Comparison of ENCODE assay signal across 12 cellular contexts in the genomic region with DNA sequence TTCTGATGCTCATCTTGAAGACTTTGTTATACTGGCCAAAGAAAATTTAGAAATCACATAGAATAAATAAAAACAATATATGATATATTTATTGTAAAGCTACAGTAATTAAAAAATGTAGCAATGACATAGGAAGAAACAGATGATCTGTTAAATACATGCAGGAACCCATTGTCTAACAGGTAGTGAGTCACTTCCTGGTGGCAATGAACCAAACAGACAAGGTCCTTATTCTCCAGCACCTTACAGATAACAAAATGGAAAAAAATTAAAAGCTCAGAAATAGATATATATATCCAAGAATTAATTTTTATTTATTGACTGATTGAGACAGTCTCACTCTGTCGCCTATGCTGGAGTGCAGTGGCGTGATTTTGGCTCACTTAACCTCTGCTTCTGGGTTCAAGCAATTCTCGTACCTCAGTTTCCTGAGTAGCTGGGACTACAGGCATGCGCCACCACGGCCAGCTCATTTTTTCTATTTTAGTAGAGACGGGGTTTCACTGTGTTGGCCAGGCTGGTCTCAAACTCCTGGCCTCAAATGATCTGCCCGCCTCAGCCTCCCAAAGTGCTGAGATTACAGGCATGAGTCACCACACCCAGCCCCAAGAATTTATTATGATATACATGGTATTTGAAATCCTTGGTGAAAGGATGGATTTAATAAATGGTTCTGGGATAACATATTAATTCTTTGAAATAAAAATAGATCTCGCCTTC. TPM values are rescaled to one million over a fixed set of nuclear protein-coding genes. Genes with fewer than 3 reads are reported as not detected.
DNase-seq lines count a peak whose midpoint lies in the region; ATAC-seq, FAIRE-seq and TF ChIP-seq lines count a peak whose summit lies in the region.
"Had no signal": no experiment of that assay in that cellular context is flagged by ENCODE, and none has a peak within 500 bp of the region (broad histone marks: within the 10 kb centered on the region; RNA-seq: fewer than 3 reads in every experiment).

No MANE protein-coding gene starts in this region.

- H3K4me3 ChIP-seq in astrocyte (ENCODE audit: insufficient read depth, low read depth, low read length) = no peak overlapping the region
- H3K4me3 ChIP-seq in mucosa of descending colon = no peak overlapping the region

- H3K4me3 Mint-ChIP-seq in activated CD4-positive, alpha-beta T cell treated with anti-CD3 and anti-CD28 coated beads, Interleukin-2, amount 10 ng/mL, durations not matched to agents 7 days and 5 days = no peak overlapping the region
- no peak overlapping the region for H3K4me3 Mint-ChIP-seq in astrocyte (ENCODE audit: unreplicated experiment)
- H3K4me3 Mint-ChIP-seq: memory B cell had no signal

- H3K4me1 ChIP-seq in astrocyte (ENCODE audit: insufficient read depth, low read length) (peaks cover 28% of the 10 kb centered on the region), mucosa of descending colon (ENCODE audit: low read depth) (peaks cover 16% of the 10 kb centered on the region)

- H3K27ac Mint-ChIP-seq in activated CD4-positive, alpha-beta T cell treated with anti-CD3 and anti-CD28 coated beads, Interleukin-2, amount 10 ng/mL, durations not matched to agents 7 days and 5 days = no peak overlapping the region
- H3K27ac Mint-ChIP-seq in astrocyte (ENCODE audit: unreplicated experiment) = no peak overlapping the region
- H3K27ac Mint-ChIP-seq: memory B cell, progenitor cell of endocrine pancreas had no signal

- FAIRE-seq in astrocyte (lab: Jason Lieb, UNC) = no peak

- intact Hi-C loops in mucosa of descending colon (cut with DNase I, micrococcal nuclease) = no loop called here

- no peaks in the 10 kb centered on the region for H3K36me3 ChIP-seq in astrocyte (ENCODE audit: insufficient read depth, low read length)
- H3K36me3 ChIP-seq in mucosa of descending colon (ENCODE audit: low read depth) = no peaks in the 10 kb centered on the region

- peak overlapping the region; percentile 6 for H3K4me2 ChIP-seq in astrocyte (ENCODE audit: low read length)

- TF ChIP-seq CTCF in astrocyte (IDR thresholded peaks at IDR 0.05; ENCODE audit: insufficient read depth, low read depth, low read length) (no peak), mucosa of descending colon (IDR thresholded peaks at IDR 0.05) (no peak)

- peak; percentile 17 to 30 for DNase-seq in activated CD4-positive, alpha-beta T cell treated with anti-CD3 and anti-CD28 coated beads, Interleukin-2, amount 50 U/mL, for 48 hours
- no peak for DNase-seq in activated CD4-positive, alpha-beta T cell treated with anti-CD3 and anti-CD28 coated beads, Interleukin-2, amount 10 ng/mL, durations not matched to agents 7 days and 5 days
- DNase-seq in NCI-H226 = peak; percentile 54
- peak; percentile 76 for DNase-seq in astrocyte (ENCODE audit: low read depth)
- DNase-seq in mucosa of descending colon = peak in 1 of 3 donors; percentile 39
- DNase-seq in dedifferentiated amniotic fluid mesenchymal stem cell (ENCODE audit: extremely low spot score) = no peak
- DNase-seq in foreskin melanocyte = no peak
- DNase-seq: anterior cingulate cortex, NCI-H1092 had no signal

- peak; percentile 79 for ATAC-seq in mucosa of descending colon
- no peak for ATAC-seq in HG03457 (IDR thresholded peaks at IDR 0.05; ENCODE audit: unreplicated experiment)

- CTCF ChIA-PET in activated CD4-positive, alpha-beta T cell treated with anti-CD3 and anti-CD28 coated beads, Interleukin-2, amount 10 ng/mL, durations not matched to agents 7 days and 5 days (lab: Charles Lee) = interaction anchor here (1.2 to 1.4 kb wide), 2 partner anchors 98 to 145 kb away, joined by 3 to 7 read pairs; no protein-coding TSS in a partner anchor

- H3K9ac ChIP-seq in astrocyte (ENCODE audit: low read length) = no peak overlapping the region

- no peak overlapping the region for H3K27ac ChIP-seq in astrocyte (ENCODE audit: low read depth, low read length)

- no peak overlapping the region for H2AFZ ChIP-seq in astrocyte (ENCODE audit: low read depth, low read length)

- no peaks in the 10 kb centered on the region for H3K27me3 ChIP-seq in astrocyte (ENCODE audit: insufficient read depth, low read length)

- H3K4me1 Mint-ChIP-seq in activated CD4-positive, alpha-beta T cell treated with anti-CD3 and anti-CD28 coated beads, Interleukin-2, amount 10 ng/mL, durations not matched to agents 7 days and 5 days = peaks cover 22% of the 10 kb centered on the region
- H3K4me1 Mint-ChIP-seq in astrocyte (ENCODE audit: low read depth, unreplicated experiment) = peaks cover 8% of the 10 kb centered on the region
- H3K4me1 Mint-ChIP-seq: memory B cell had no signal

- no peaks in the 10 kb centered on the region for H3K27me3 Mint-ChIP-seq in activated CD4-positive, alpha-beta T cell treated with anti-CD3 and anti-CD28 coated beads, Interleukin-2, amount 10 ng/mL, durations not matched to agents 7 days and 5 days
- no peaks in the 10 kb centered on the region for H3K27me3 Mint-ChIP-seq in astrocyte (ENCODE audit: low read depth, unreplicated experiment)
- H3K27me3 Mint-ChIP-seq: memory B cell, progenitor cell of endocrine pancreas had no signal

- H3K9me3 ChIP-seq in astrocyte (ENCODE audit: insufficient read depth, low read depth, low read length) (no peaks in the 10 kb centered on the region), mucosa of descending colon (no peaks in the 10 kb centered on the region)

- peaks cover 30% of the 10 kb centered on the region for H4K20me1 ChIP-seq in astrocyte (ENCODE audit: insufficient read depth, low read length)

- no peaks in the 10 kb centered on the region for H3K36me3 Mint-ChIP-seq in activated CD4-positive, alpha-beta T cell treated with anti-CD3 and anti-CD28 coated beads, Interleukin-2, amount 10 ng/mL, durations not matched to agents 7 days and 5 days (ENCODE audit: low read depth)
- H3K36me3 Mint-ChIP-seq in astrocyte (ENCODE audit: low read depth, unreplicated experiment) = no peaks in the 10 kb centered on the region

- POLR2A ChIA-PET in activated CD4-positive, alpha-beta T cell treated with anti-CD3 and anti-CD28 coated beads, Interleukin-2, amount 10 ng/mL, durations not matched to agents 7 days and 5 days (lab: Charles Lee) = no interaction called here

- peaks cover 98% of the 10 kb centered on the region for H3K79me2 ChIP-seq in astrocyte (ENCODE audit: insufficient read depth, low read length)

- no peaks in the 10 kb centered on the region for H3K9me3 Mint-ChIP-seq in activated CD4-positive, alpha-beta T cell treated with anti-CD3 and anti-CD28 coated beads, Interleukin-2, amount 10 ng/mL, durations not matched to agents 7 days and 5 days
- H3K9me3 Mint-ChIP-seq in astrocyte (ENCODE audit: unreplicated experiment) = no peaks in the 10 kb centered on the region
- H3K9me3 Mint-ChIP-seq: memory B cell had no signal

RNA-seq across cellular contexts. Expression of a gene that starts 7.5 kb away (rescaled TPM):
- total RNA-seq in activated CD4-positive, alpha-beta T cell treated with anti-CD3 and anti-CD28 coated beads, Interleukin-2, amount 10 ng/mL, durations not matched to agents 7 days and 5 days = 1 to 10 TPM; 6.8 to 8.3 TPM
- total RNA-seq in astrocyte = 10.8 and 17.1 TPM in 2 replicates
- 10 to 100 TPM in 2 of 3 donors, 1 to 10 TPM in 1; 9.1 to 43.1 (median 10.3) TPM for total RNA-seq in mucosa of descending colon

Comparison
In these comparisons a context has a peak if more than half of its experiments do, and no peak if none do; other contexts are left out.
1. DNase-seq: peak in activated CD4-positive, alpha-beta T cell treated with anti-CD3 and anti-CD28 coated beads, Interleukin-2, amount 50 U/mL, for 48 hours (2 of 2), NCI-H226 (single experiment) and astrocyte (single experiment); none in activated CD4-positive, alpha-beta T cell treated with anti-CD3 and anti-CD28 coated beads, Interleukin-2, amount 10 ng/mL, durations not matched to agents 7 days and 5 days (single experiment), dedifferentiated amniotic fluid mesenchymal stem cell (single experiment) and foreskin melanocyte (single experiment).